ENCODE assay signal across 19 cellular contexts in the genomic region with DNA sequence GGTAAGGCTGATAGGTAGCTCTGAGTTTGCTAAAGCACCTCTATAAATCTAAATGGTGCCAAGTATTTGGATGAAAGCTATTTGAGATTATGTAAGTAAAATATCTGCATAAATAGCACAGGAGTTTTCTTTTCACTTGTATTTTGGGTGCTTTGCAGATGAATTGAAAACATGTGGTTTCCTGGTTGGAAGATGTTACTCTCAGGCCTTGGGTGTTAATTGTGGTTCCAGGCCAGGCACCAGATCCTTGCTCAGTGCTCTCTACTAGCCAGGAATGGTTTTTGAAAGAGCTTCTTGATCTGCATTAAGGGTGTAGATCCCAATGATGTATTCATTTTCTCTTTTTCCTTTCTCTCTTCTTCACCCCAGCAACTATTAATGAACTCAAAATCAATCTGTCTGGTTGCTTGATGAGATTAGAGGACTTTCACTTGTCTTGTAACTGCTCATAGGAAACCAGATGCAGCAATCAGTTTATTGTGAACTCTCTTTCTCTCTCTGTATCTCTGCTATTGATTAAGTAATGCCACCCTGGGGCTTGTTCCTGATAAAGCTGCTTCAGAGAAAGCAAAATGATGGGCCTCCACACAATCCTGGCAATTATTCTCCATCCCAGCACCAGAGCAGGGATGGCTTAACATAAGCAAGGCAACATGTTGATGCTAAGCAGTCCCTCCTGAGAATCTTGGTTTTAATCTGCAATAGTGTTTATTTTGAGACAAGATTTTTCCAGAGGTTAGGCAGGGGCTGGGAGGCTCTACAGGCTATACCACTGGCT.
DNase-seq lines count a peak whose midpoint lies in the region; ATAC-seq and TF ChIP-seq lines count a peak whose summit lies in the region.
"Had no signal": no experiment of that assay in that cellular context is flagged by ENCODE, and none has a peak within 500 bp of the region (broad histone marks: within the 10 kb centered on the region; RNA-seq: fewer than 3 reads in every experiment).

No MANE protein-coding gene starts in this region.

- ATAC-seq in upper lobe of right lung, result no peak
- no peak for ATAC-seq in activated T-helper 17 cell treated with anti-CD3 and anti-CD28 coated beads, Interleukin-2, amount 50 U/mL, for 72 hours (replicated peaks)

- H3K27ac Mint-ChIP-seq in T-helper 2 cell treated with Interferon-gamma antibody and Interleukin-4, amounts not matched to agents 5 μg/mL and 100 μg/mL, for 36 hours, result no peak overlapping the region
- no peak overlapping the region for H3K27ac Mint-ChIP-seq in activated T-helper 17 cell treated with anti-CD3 and anti-CD28 coated beads, Interleukin-2, amount 50 U/mL, for 72 hours
- H3K27ac Mint-ChIP-seq: CD4-positive, CD25-positive, alpha-beta regulatory T cell; IgD-negative memory B cell had no signal

- peak; percentile 29 for DNase-seq in WERI-Rb-1
- DNase-seq in T-helper 2 cell treated with Interferon-gamma antibody and Interleukin-4, amounts not matched to agents 5 μg/mL and 100 μg/mL, for 36 hours (ENCODE audit: low spot score), result no peak
- no peak for DNase-seq in upper lobe of right lung
- DNase-seq in esophagus squamous epithelium (lab: John Stamatoyannopoulos, UW), result no peak
- DNase-seq: CD4-positive, CD25-positive, alpha-beta regulatory T cell; EL; GF-D8; HCEC 1CT; MV-4-11; NCI-H1105 treated with DMSO at 0.1 percent for 48 hours; NCI-H2029 treated with DMSO at 0.1 percent for 48 hours; NCI-H345; NCI-H524; NCI-H774; Right ventricle myocardium superior had no signal

- H3K36me3 Mint-ChIP-seq in T-helper 2 cell treated with Interferon-gamma antibody and Interleukin-4, amounts not matched to agents 5 μg/mL and 100 μg/mL, for 36 hours (ENCODE audit: low read depth), result no peaks in the 10 kb centered on the region
- no peaks in the 10 kb centered on the region for H3K36me3 Mint-ChIP-seq in activated T-helper 17 cell treated with anti-CD3 and anti-CD28 coated beads, Interleukin-2, amount 50 U/mL, for 72 hours (ENCODE audit: low read depth)
- H3K36me3 Mint-ChIP-seq: CD4-positive, CD25-positive, alpha-beta regulatory T cell had no signal

- TF ChIP-seq CTCF in WERI-Rb-1 (IDR thresholded peaks at IDR 0.05; ENCODE audit: low read depth, low read length), result no peak
- no peak for TF ChIP-seq CTCF in upper lobe of right lung (IDR thresholded peaks at IDR 0.05)
- no peak for TF ChIP-seq CTCF in esophagus squamous epithelium (IDR thresholded peaks at IDR 0.05)

- H3K4me3 ChIP-seq in HUES6 (ENCODE audit: low read depth, low read length) (no peak overlapping the region), WERI-Rb-1 (ENCODE audit: low read depth, low read length) (no peak overlapping the region), iPS-20b (ENCODE audit: low read length) (no peak overlapping the region), upper lobe of right lung (no peak overlapping the region), esophagus squamous epithelium (no peak overlapping the region)

- H3K27me3 Mint-ChIP-seq in T-helper 2 cell treated with Interferon-gamma antibody and Interleukin-4, amounts not matched to agents 5 μg/mL and 100 μg/mL, for 36 hours (ENCODE audit: low read depth), result no peaks in the 10 kb centered on the region
- H3K27me3 Mint-ChIP-seq in activated T-helper 17 cell treated with anti-CD3 and anti-CD28 coated beads, Interleukin-2, amount 50 U/mL, for 72 hours, result no peaks in the 10 kb centered on the region
- H3K27me3 Mint-ChIP-seq: CD4-positive, CD25-positive, alpha-beta regulatory T cell had no signal

- H3K4me3 Mint-ChIP-seq in T-helper 2 cell treated with Interferon-gamma antibody and Interleukin-4, amounts not matched to agents 5 μg/mL and 100 μg/mL, for 36 hours, result no peak overlapping the region
- no peak overlapping the region for H3K4me3 Mint-ChIP-seq in activated T-helper 17 cell treated with anti-CD3 and anti-CD28 coated beads, Interleukin-2, amount 50 U/mL, for 72 hours
- H3K4me3 Mint-ChIP-seq: CD4-positive, CD25-positive, alpha-beta regulatory T cell; IgD-negative memory B cell had no signal

- H3K27ac ChIP-seq in HUES6 (ENCODE audit: low read depth, low read length) (peak overlapping the region; percentile 52), WERI-Rb-1 (0 out of 2 replicates have a peak overlapping the region, but pooled peaks have one; percentile 5), iPS-20b (ENCODE audit: low read length) (peak overlapping the region; percentile 64), upper lobe of right lung (no peak overlapping the region), esophagus squamous epithelium (no peak overlapping the region)

- H3K4me1 ChIP-seq in HUES6 (ENCODE audit: control insufficient read depth, insufficient read depth, low read length) (peaks cover 36% of the 10 kb centered on the region), iPS-20b (ENCODE audit: insufficient read depth, low read length) (peaks cover 37% of the 10 kb centered on the region), upper lobe of right lung (no peaks in the 10 kb centered on the region), esophagus squamous epithelium (no peaks in the 10 kb centered on the region)

- intact Hi-C loops in upper lobe of right lung (cut with DNase I) (no loop called here), esophagus squamous epithelium (cut with DNase I) (no loop called here)

- no peaks in the 10 kb centered on the region for H3K4me1 Mint-ChIP-seq in T-helper 2 cell treated with Interferon-gamma antibody and Interleukin-4, amounts not matched to agents 5 μg/mL and 100 μg/mL, for 36 hours (ENCODE audit: low read depth)
- H3K4me1 Mint-ChIP-seq in activated T-helper 17 cell treated with anti-CD3 and anti-CD28 coated beads, Interleukin-2, amount 50 U/mL, for 72 hours, result no peaks in the 10 kb centered on the region

- H3K36me3 ChIP-seq in HUES6 (ENCODE audit: control insufficient read depth, insufficient read depth, low read length) (no peaks in the 10 kb centered on the region), WERI-Rb-1 (no peaks in the 10 kb centered on the region), iPS-20b (ENCODE audit: insufficient read depth, low read depth, low read length) (no peaks in the 10 kb centered on the region), upper lobe of right lung (no peaks in the 10 kb centered on the region), esophagus squamous epithelium (no peaks in the 10 kb centered on the region)

- no peak for TF ChIP-seq POLR2A in esophagus squamous epithelium (IDR thresholded peaks at IDR 0.05)

- H3K27me3 ChIP-seq in HUES6 (ENCODE audit: control insufficient read depth, insufficient read depth, low read length), result no peaks in the 10 kb centered on the region
- no peaks in the 10 kb centered on the region for H3K27me3 ChIP-seq in WERI-Rb-1 (ENCODE audit: insufficient read depth, low read depth, severe bottlenecking)
- H3K27me3 ChIP-seq in iPS-20b (ENCODE audit: insufficient read depth, low read length), result no peaks in the 10 kb centered on the region
- H3K27me3 ChIP-seq in upper lobe of right lung, result no peaks in the 10 kb centered on the region
- peaks cover 0 to 7% (median 0%) of the 10 kb centered on the region in 4 donors for H3K27me3 ChIP-seq in esophagus squamous epithelium

- H3K9me3 ChIP-seq in HUES6 (ENCODE audit: control insufficient read depth, insufficient read depth, low read depth, low read length), result no peaks in the 10 kb centered on the region
- H3K9me3 ChIP-seq in WERI-Rb-1 (ENCODE audit: severe bottlenecking), result no peaks in the 10 kb centered on the region
- peaks cover 6% of the 10 kb centered on the region for H3K9me3 ChIP-seq in iPS-20b (ENCODE audit: insufficient read depth, low read depth, low read length)
- no peaks in the 10 kb centered on the region for H3K9me3 ChIP-seq in upper lobe of right lung
- H3K9me3 ChIP-seq in esophagus squamous epithelium, result no peaks in the 10 kb centered on the region

- H3K9me3 Mint-ChIP-seq in T-helper 2 cell treated with Interferon-gamma antibody and Interleukin-4, amounts not matched to agents 5 μg/mL and 100 μg/mL, for 36 hours, result no peaks in the 10 kb centered on the region
- peaks cover 3% of the 10 kb centered on the region for H3K9me3 Mint-ChIP-seq in activated T-helper 17 cell treated with anti-CD3 and anti-CD28 coated beads, Interleukin-2, amount 50 U/mL, for 72 hours

- H3K9ac ChIP-seq in HUES6 (ENCODE audit: low read length) (no peak overlapping the region), iPS-20b (ENCODE audit: low read depth, low read length) (peak overlapping the region; percentile 55; the same call in 1 of the 2 replicates)

Comparison
In these comparisons a context has a peak if more than half of its experiments do, and no peak if none do; other contexts are left out.
1. H3K27ac ChIP-seq: peak in HUES6 (single experiment), WERI-Rb-1 (single experiment) and iPS-20b (single experiment); none in upper lobe of right lung (single experiment) and esophagus squamous epithelium (0 of 4).